Comparison of ENCODE assay signal across 8 cellular contexts in the genomic region with DNA sequence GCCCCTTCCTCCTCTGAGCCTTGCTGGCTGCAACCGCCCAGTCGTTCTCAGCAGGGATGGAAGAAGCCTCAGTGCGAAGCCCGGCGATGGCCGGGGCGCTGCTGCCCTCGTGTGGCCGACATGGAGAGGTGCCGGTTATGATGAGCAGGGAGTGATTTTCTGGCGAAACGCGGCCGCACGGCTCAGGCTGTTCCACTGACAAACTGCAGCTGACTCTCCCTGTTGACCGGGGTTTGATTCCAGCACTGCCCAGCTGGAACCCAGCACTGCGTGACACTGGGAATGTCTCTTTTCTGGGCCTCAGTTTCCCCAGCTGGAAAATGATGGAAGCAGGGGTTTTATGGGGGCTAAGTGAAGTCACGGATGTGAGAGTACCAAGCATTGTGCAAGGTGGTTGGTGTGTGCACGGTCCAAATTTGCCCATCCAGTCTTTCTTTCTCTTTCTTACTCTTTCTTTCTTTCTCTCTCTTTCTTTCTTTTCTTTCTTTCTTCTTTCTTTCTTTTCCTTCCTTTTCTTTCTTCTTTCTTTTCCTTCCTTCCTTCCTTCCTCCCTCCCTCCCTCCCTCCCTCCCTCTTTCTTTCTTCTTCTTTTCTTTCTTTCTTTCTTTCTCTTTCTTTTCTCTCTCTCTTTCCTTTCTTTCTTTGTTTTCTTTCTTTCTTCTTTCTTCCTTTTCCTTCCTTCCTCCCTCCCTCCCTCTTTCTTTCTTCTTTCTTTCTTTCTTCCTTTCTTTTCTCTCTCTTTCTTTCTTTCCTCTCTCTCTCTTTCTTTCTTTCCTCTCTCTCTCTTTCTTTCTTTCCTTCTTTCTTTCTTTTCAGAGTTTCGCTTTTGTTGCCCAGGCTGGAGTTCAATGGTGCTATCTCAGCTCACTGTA. TPM values are rescaled to one million over a fixed set of nuclear protein-coding genes. Genes with fewer than 3 reads are reported as not detected.
A peak's percentile ranks its signal among the peaks of the same experiment; 100 is the strongest.
DNase-seq lines count a peak whose midpoint lies in the region; ATAC-seq and TF ChIP-seq lines count a peak whose summit lies in the region.

No MANE protein-coding gene starts in this region.

- CTCF ChIA-PET in naive thymus-derived CD4-positive, alpha-beta T cell (lab: Charles Lee): interaction anchor here (1.0 to 1.4 kb wide), 4 partner anchors 11 to 156 kb away, joined by 3 to 5 read pairs (median 3); no protein-coding TSS in a partner anchor

- no peaks in the 10 kb centered on the region for H3K9me3 ChIP-seq in DND-41 (ENCODE audit: insufficient read depth, low read length, severe bottlenecking)
- no peaks in the 10 kb centered on the region for H3K9me3 ChIP-seq in naive thymus-derived CD4-positive, alpha-beta T cell (ENCODE audit: control insufficient read depth in 2 of 3, low read length in 3 of 3)

- no peak overlapping the region for H3K27ac Mint-ChIP-seq in naive thymus-derived CD4-positive, alpha-beta T cell

- peaks cover 8 to 47% (median 18%) of the 10 kb centered on the region in 5 donors for H3K27me3 Mint-ChIP-seq in naive thymus-derived CD4-positive, alpha-beta T cell

- peak overlapping the region in 4 of 10 donors; percentile 18 to 51 (median 32) for H3K4me3 Mint-ChIP-seq in naive thymus-derived CD4-positive, alpha-beta T cell

- no peak overlapping the region for H3K9ac ChIP-seq in DND-41 (ENCODE audit: low read depth, low read length)

- H3K79me2 ChIP-seq in DND-41 (ENCODE audit: insufficient read depth, low read length): no peaks in the 10 kb centered on the region

- peaks cover 0 to 8% (median 3%) of the 10 kb centered on the region in 7 donors for H3K4me1 Mint-ChIP-seq in naive thymus-derived CD4-positive, alpha-beta T cell

- H3K27ac ChIP-seq in DND-41 (ENCODE audit: low read length): no peak overlapping the region
- H3K27ac ChIP-seq in naive thymus-derived CD4-positive, alpha-beta T cell (ENCODE audit: low read depth, low read length): no peak overlapping the region

- POLR2A ChIA-PET in naive thymus-derived CD4-positive, alpha-beta T cell (lab: Charles Lee): no interaction called here

- peak; percentile 76 for DNase-seq in DND-41
- DNase-seq in HT-29 (ENCODE audit: low spot score): peak; percentile 63
- peak; percentile 83 for DNase-seq in OCI-M1 (lab: John Stamatoyannopoulos, UW)
- peak; percentile 74 for DNase-seq in activated T-cell treated with anti-CD3 and anti-CD28 coated beads for 48 hours (ENCODE audit: low read depth)
- DNase-seq in naive thymus-derived CD4-positive, alpha-beta T cell: peak; percentile 34 to 74 (median 63)
- peak; percentile 24 to 60 for DNase-seq in stimulated activated CD8-positive, alpha-beta memory T cell treated with anti-CD3 and anti-CD28 coated beads, Interleukin-7, amount 100 ng/mL, for 4 hours (ENCODE audit: low read depth in 2 of 2)

- peaks cover 0 to 3% (median 0%) of the 10 kb centered on the region in 11 donors for H3K9me3 Mint-ChIP-seq in naive thymus-derived CD4-positive, alpha-beta T cell

- peak; percentile 90 for ATAC-seq in DND-41 (ENCODE audit: insufficient read depth, low read depth)
- ATAC-seq in esophagus mucosa: peak; percentile 92
- ATAC-seq in naive thymus-derived CD4-positive, alpha-beta T cell: peak; percentile 92
- no peak for ATAC-seq in HG02852 (IDR thresholded peaks at IDR 0.05; ENCODE audit: unreplicated experiment)

- peak; percentile 95 for TF ChIP-seq CTCF in DND-41 (IDR thresholded peaks at IDR 0.05; ENCODE audit: borderline replicate concordance, extremely low read depth, low read length, poor library complexity, severe bottlenecking)

- H3K36me3 Mint-ChIP-seq in naive thymus-derived CD4-positive, alpha-beta T cell: no peaks in the 10 kb centered on the region

- H2AFZ ChIP-seq in DND-41 (ENCODE audit: low read depth, low read length): no peak overlapping the region

- H3K4me1 ChIP-seq in DND-41 (ENCODE audit: insufficient read depth, low read length): peaks cover 5% of the 10 kb centered on the region; the same call in 1 of the 2 replicates
- H3K4me1 ChIP-seq in naive thymus-derived CD4-positive, alpha-beta T cell (ENCODE audit: control insufficient read depth in 2 of 2, insufficient read depth in 2 of 2, low read length in 2 of 2): no peaks in the 10 kb centered on the region

- peaks cover 20% of the 10 kb centered on the region for H3K27me3 ChIP-seq in DND-41 (ENCODE audit: insufficient read depth, low read length, poor library complexity)
- H3K27me3 ChIP-seq in naive thymus-derived CD4-positive, alpha-beta T cell (ENCODE audit: control insufficient read depth in 2 of 2, insufficient read depth in 2 of 2, low read length in 2 of 2): peaks cover 0 to 3% of the 10 kb centered on the region in 2 donors

- no peaks in the 10 kb centered on the region for H3K36me3 ChIP-seq in DND-41 (ENCODE audit: insufficient read depth, low read length)
- no peaks in the 10 kb centered on the region for H3K36me3 ChIP-seq in naive thymus-derived CD4-positive, alpha-beta T cell (ENCODE audit: control insufficient read depth in 2 of 3, insufficient read depth in 3 of 3, low read length in 3 of 3)

- no peak overlapping the region for H3K4me3 ChIP-seq in DND-41 (ENCODE audit: low read depth in 1 of 2, low read length in 2 of 2)
- H3K4me3 ChIP-seq in naive thymus-derived CD4-positive, alpha-beta T cell (ENCODE audit: low read length): no peak overlapping the region

- intact Hi-C loops in naive thymus-derived CD4-positive, alpha-beta T cell (cut with micrococcal nuclease): loop anchor here (1.0 to 5.0 kb wide), 7 partner anchors 39 to 1241 kb away; no protein-coding TSS in a partner anchor

- 0 out of 2 replicates have a peak, but pooled peaks cover 9% of the 10 kb centered on the region for H4K20me1 ChIP-seq in DND-41 (ENCODE audit: insufficient read depth, low read length)

- H3K4me2 ChIP-seq in DND-41 (ENCODE audit: insufficient read depth, low read length): no peak overlapping the region

RNA-seq across cellular contexts. Expression of gene MPPED1, which starts 25.8 kb away (rescaled TPM):
- not detected in 2 replicates for total RNA-seq in HT-29 (2014; rRNA removed; shearing (Covaris generic))
- not detected for total RNA-seq in esophagus mucosa
- not detected for total RNA-seq in naive thymus-derived CD4-positive, alpha-beta T cell
- polyA plus RNA-seq in naive thymus-derived CD4-positive, alpha-beta T cell: not detected

RNA-seq across cellular contexts. Expression of gene SCUBE1, which starts 42.8 kb away (rescaled TPM):
- 0.03 TPM in 1 of 2 replicates, not detected in the other for total RNA-seq in HT-29 (2014; rRNA removed; shearing (Covaris generic))
- total RNA-seq in esophagus mucosa: 0.80 TPM
- under 1 TPM in 3 of 5 experiments, not detected in 2; 0.11 to 0.27 (median 0.19) TPM for total RNA-seq in naive thymus-derived CD4-positive, alpha-beta T cell
- polyA plus RNA-seq in naive thymus-derived CD4-positive, alpha-beta T cell: not detected
